ENCODE assay signal across 32 cellular contexts in genomic region chr7:78905449-78905848, GRCh38.
"Had no signal": no experiment of that assay in that cellular context is flagged by ENCODE, and none has a peak within 500 bp of the region (broad histone marks: within the 10 kb centered on the region; RNA-seq: fewer than 3 reads in every experiment).

No MANE protein-coding gene starts in this region.

- H3K9me3 ChIP-seq: ascending aorta, Peyer's patch, SJSA1 had no signal

- DNase-seq: activated CD4-positive, alpha-beta memory T cell treated with anti-CD3 and anti-CD28 coated beads, Interleukin-2, amount 10 ng/mL, durations not matched to agents 7 days and 5 days; activated CD4-positive, alpha-beta T cell treated with anti-CD3 and anti-CD28 coated beads for 1 hour; activated CD4-positive, alpha-beta T cell treated with anti-CD3 and anti-CD28 coated beads for 48 hours; activated CD4-positive, CD25-positive, alpha-beta regulatory T cell; activated CD8-positive, alpha-beta memory T cell treated with anti-CD3 and anti-CD28 coated beads for 24 hours; activated CD8-positive, alpha-beta memory T cell treated with anti-CD3 and anti-CD28 coated beads, Interleukin-2, amount 10 ng/mL, durations not matched to agents 7 days and 5 days; activated CD8-positive, alpha-beta memory T cell treated with anti-CD3 and anti-CD28 coated beads, Interleukin-2, amount 50 U/mL, for 48 hours; activated effector memory CD4-positive, alpha-beta T cell treated with anti-CD3 and anti-CD28 coated beads, Interleukin-2, amount 50 U/mL, for 16 hours; activated naive CD4-positive, alpha-beta T cell; activated naive CD8-positive, alpha-beta T cell treated with anti-CD3 and anti-CD28 coated beads, Interleukin-2, amount 10 ng/mL, durations not matched to agents 7 days and 5 days; activated T-cell treated with anti-CD3 and anti-CD28 coated beads, Interleukin-2, amount 50 U/mL, for 48 hours; amygdala; Kasumi-1; KG1; MM.1S; NCI-H1092 treated with DMSO at 0.1 percent for 48 hours; NCI-H146; NCI-H187; NCI-H2029 treated with DMSO at 0.1 percent for 48 hours; NCI-H446; NCI-H510A treated with DMSO at 0.1 percent for 48 hours; NCI-H526 treated with DMSO at 0.1 percent for 48 hours; NK-92 treated with Interleukin-12 subunit alpha and Interleukin-12 subunit beta, amount 100 ng/mL, for 24 hours; PC-3; Peyer's patch; RPMI8226; SHP77 treated with DMSO at 0.1 percent for 48 hours; T1000; WERI-Rb-1 had no signal

- H3K27me3 ChIP-seq: ascending aorta, cardiac muscle cell, Peyer's patch, SJSA1 had no signal

- H3K27ac ChIP-seq: ascending aorta, cardiac muscle cell, Peyer's patch, SJSA1, WERI-Rb-1 had no signal

- ATAC-seq: activated CD8-positive, alpha-beta memory T cell treated with anti-CD3 and anti-CD28 coated beads, Interleukin-2, amount 10 ng/mL, durations not matched to agents 7 days and 5 days; PC-3 had no signal

- H3K4me1 ChIP-seq: ascending aorta, Peyer's patch, SJSA1 had no signal

- H3K4me3 ChIP-seq: ascending aorta, cardiac muscle cell, Peyer's patch, SJSA1 had no signal

- H3K36me3 ChIP-seq: ascending aorta, cardiac muscle cell, Peyer's patch, SJSA1, WERI-Rb-1 had no signal
